In genomic region chr1:17648457-17649145, GRCh38 we compare ENCODE assay signal across 2 cellular contexts.
TF ChIP-seq lines count a peak whose summit lies in the region.

No MANE protein-coding gene starts in this region.

TF ChIP-seq in SK-N-SH, 30 proteins besides CTCF, POLR2A, EP300 and RAD21 (continued from another document):
- TF ChIP-seq, protein P1, sequence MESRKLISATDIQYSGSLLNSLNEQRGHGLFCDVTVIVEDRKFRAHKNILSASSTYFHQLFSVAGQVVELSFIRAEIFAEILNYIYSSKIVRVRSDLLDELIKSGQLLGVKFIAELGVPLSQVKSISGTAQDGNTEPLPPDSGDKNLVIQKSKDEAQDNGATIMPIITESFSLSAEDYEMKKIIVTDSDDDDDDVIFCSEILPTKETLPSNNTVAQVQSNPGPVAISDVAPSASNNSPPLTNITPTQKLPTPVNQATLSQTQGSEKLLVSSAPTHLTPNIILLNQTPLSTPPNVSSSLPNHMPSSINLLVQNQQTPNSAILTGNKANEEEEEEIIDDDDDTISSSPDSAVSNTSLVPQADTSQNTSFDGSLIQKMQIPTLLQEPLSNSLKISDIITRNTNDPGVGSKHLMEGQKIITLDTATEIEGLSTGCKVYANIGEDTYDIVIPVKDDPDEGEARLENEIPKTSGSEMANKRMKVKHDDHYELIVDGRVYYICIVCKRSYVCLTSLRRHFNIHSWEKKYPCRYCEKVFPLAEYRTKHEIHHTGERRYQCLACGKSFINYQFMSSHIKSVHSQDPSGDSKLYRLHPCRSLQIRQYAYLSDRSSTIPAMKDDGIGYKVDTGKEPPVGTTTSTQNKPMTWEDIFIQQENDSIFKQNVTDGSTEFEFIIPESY (IDR thresholded peaks at IDR 0.05; ENCODE audit: borderline replicate concordance, low read depth): peak; percentile 26; the same call in 1 of the 2 replicates

TF ChIP-seq in SK-N-SH treated with all-trans-retinoic acid at 6 μM for 48 hours, 23 proteins besides CTCF, POLR2A, EP300 and RAD21 (continued from another document):
- TF ChIP-seq, protein P2, sequence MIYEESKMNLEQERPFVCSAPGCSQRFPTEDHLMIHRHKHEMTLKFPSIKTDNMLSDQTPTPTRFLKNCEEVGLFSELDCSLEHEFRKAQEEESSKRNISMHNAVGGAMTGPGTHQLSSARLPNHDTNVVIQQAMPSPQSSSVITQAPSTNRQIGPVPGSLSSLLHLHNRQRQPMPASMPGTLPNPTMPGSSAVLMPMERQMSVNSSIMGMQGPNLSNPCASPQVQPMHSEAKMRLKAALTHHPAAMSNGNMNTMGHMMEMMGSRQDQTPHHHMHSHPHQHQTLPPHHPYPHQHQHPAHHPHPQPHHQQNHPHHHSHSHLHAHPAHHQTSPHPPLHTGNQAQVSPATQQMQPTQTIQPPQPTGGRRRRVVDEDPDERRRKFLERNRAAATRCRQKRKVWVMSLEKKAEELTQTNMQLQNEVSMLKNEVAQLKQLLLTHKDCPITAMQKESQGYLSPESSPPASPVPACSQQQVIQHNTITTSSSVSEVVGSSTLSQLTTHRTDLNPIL (CRISPR knock-in tag; IDR thresholded peaks at IDR 0.05; ENCODE audit: low read depth): no peak
- TF ChIP-seq ARNTL (CRISPR knock-in tag; IDR thresholded peaks at IDR 0.05; ENCODE audit: borderline replicate concordance, low read depth) (no peak), BACH2 (CRISPR knock-in tag; IDR thresholded peaks at IDR 0.05; ENCODE audit: borderline replicate concordance) (no peak), ZFP30 (CRISPR knock-in tag; IDR thresholded peaks at IDR 0.05) (no peak), ZFP3 (CRISPR knock-in tag; IDR thresholded peaks at IDR 0.05) (no peak), OSR1 (CRISPR knock-in tag; IDR thresholded peaks at IDR 0.05) (no peak), ISL1 (CRISPR knock-in tag; IDR thresholded peaks at IDR 0.05) (no peak), CSDC2 (CRISPR knock-in tag; IDR thresholded peaks at IDR 0.05) (no peak), TOX (CRISPR knock-in tag; IDR thresholded peaks at IDR 0.05; ENCODE audit: borderline replicate concordance) (no peak)
- TF ChIP-seq, protein P3, sequence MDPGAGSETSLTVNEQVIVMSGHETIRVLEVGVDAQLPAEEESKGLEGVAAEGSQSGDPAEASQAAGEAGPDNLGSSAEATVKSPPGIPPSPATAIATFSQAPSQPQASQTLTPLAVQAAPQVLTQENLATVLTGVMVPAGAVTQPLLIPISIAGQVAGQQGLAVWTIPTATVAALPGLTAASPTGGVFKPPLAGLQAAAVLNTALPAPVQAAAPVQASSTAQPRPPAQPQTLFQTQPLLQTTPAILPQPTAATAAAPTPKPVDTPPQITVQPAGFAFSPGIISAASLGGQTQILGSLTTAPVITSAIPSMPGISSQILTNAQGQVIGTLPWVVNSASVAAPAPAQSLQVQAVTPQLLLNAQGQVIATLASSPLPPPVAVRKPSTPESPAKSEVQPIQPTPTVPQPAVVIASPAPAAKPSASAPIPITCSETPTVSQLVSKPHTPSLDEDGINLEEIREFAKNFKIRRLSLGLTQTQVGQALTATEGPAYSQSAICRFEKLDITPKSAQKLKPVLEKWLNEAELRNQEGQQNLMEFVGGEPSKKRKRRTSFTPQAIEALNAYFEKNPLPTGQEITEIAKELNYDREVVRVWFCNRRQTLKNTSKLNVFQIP (CRISPR knock-in tag; IDR thresholded peaks at IDR 0.05; ENCODE audit: borderline replicate concordance, low read depth): no peak
